ENCODE assay signal across 8 cellular contexts in the genomic region with DNA sequence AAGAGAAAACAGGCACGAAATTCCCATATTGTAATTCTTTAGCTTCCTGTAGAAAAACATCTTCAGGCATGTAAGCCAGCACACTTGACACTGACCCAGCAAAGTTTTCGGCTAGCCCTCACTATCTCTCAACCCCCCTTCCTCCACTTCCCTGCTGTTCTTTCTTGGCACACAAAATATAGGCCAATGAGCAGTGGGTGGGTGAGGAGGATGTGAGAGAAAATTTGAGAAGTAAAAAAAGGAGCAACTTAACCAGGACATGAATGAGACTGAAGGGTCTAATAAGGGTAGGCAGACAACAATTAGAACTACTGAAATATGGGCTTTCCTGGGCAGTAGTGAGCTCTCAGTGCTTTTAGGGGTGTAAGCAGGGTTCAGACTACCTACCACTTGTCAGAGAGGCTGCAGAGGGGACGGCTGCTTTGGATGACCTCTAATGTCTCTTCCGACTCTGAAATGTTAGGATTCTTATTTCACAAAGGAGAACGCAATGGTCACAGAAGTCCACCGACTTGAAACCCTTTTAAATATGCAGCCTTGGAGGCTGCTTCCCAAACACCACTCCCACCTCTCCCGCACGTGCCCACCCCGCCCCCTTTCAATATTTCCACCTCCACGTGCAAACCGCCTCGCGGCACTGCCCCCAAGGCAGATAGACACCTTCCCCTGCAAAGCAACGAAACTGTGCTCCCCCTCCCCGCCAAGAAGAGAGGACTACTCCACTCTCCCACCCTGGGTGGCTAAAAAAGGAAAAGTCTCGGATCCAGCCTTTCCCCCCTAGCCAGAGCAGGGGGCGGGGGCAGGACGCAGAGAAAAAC. TPM values are rescaled to one million over a fixed set of nuclear protein-coding genes. Genes with fewer than 3 reads are reported as not detected.
DNase-seq lines count a peak whose midpoint lies in the region; FAIRE-seq and TF ChIP-seq lines count a peak whose summit lies in the region.

No MANE protein-coding gene starts in this region.

- peaks cover 42% of the 10 kb centered on the region for H4K20me1 ChIP-seq in astrocyte (ENCODE audit: insufficient read depth, low read length)

- 1 to 4% (median 3%) methylated on average over 17 to 18 of the region's 18 CpGs for WGBS in spleen, 5 donors

- intact Hi-C loops in spleen (cut with DNase I; ENCODE audit: low total_unique reads): no loop called here

- peaks cover 93% of the 10 kb centered on the region for H3K79me2 ChIP-seq in astrocyte (ENCODE audit: insufficient read depth, low read length)

- H3K9ac ChIP-seq in astrocyte (ENCODE audit: low read length): peak overlapping the region; percentile 95

- H3K4me3 Mint-ChIP-seq in astrocyte (ENCODE audit: unreplicated experiment): peak overlapping the region; percentile 92

- peak overlapping the region; percentile 99 for H3K27ac ChIP-seq in astrocyte (ENCODE audit: low read depth, low read length)
- peak overlapping the region; percentile 94 to 99 (median 98) for H3K27ac ChIP-seq in spleen

- no peak overlapping the region for H2AFZ ChIP-seq in astrocyte (ENCODE audit: low read depth, low read length)

- DNase-seq in NCI-H146 (lab: John Stamatoyannopoulos, UW) (peak; percentile 24), NCI-H146 treated with DMSO at 0.1 percent for 48 hours (lab: John Stamatoyannopoulos, UW; ENCODE audit: unreplicated experiment) (no peak), MV-4-11 (lab: John Stamatoyannopoulos, UW) (peak; percentile 81), astrocyte (ENCODE audit: low read depth) (no peak), iPS-NIHi7 (ENCODE audit: extremely low spot score) (peak; percentile 27), spleen (peak; percentile 85), NCI-H1436 (lab: John Stamatoyannopoulos, UW) (no peak), NCI-H187 treated with DMSO at 0.1 percent for 48 hours (lab: John Stamatoyannopoulos, UW) (no peak)

- H3K4me2 ChIP-seq in astrocyte (ENCODE audit: low read length): peak overlapping the region; percentile 99

- H3K36me3 ChIP-seq in astrocyte (ENCODE audit: insufficient read depth, low read length) (no peaks in the 10 kb centered on the region), spleen (peaks cover 0 to 57% (median 17%) of the 10 kb centered on the region in 6 donors)

- no peaks in the 10 kb centered on the region for H3K9me3 Mint-ChIP-seq in astrocyte (ENCODE audit: unreplicated experiment)

- no peaks in the 10 kb centered on the region for H3K9me3 ChIP-seq in astrocyte (ENCODE audit: insufficient read depth, low read depth, low read length)
- H3K9me3 ChIP-seq in spleen: no peaks in the 10 kb centered on the region

- H3K27me3 ChIP-seq in astrocyte (ENCODE audit: insufficient read depth, low read length): no peaks in the 10 kb centered on the region
- H3K27me3 ChIP-seq in spleen (replicated peaks in 1 of 7): no peaks in the 10 kb centered on the region

- no peaks in the 10 kb centered on the region for H3K27me3 Mint-ChIP-seq in astrocyte (ENCODE audit: low read depth, unreplicated experiment)

- TF ChIP-seq POLR2A in spleen (IDR thresholded peaks at IDR 0.05): no peak

- peaks cover 20% of the 10 kb centered on the region for H3K4me1 ChIP-seq in astrocyte (ENCODE audit: insufficient read depth, low read length)
- peaks cover 34 to 89% (median 75%) of the 10 kb centered on the region in 6 donors for H3K4me1 ChIP-seq in spleen

- H3K27ac Mint-ChIP-seq in astrocyte (ENCODE audit: unreplicated experiment): peak overlapping the region; percentile 70

- no peak for FAIRE-seq in astrocyte (lab: Jason Lieb, UNC)

- TF ChIP-seq CTCF in astrocyte (IDR thresholded peaks at IDR 0.05; ENCODE audit: insufficient read depth, low read depth, low read length) (no peak), spleen (IDR thresholded peaks at IDR 0.05 in 8 of 11, conservative IDR thresholded peaks at IDR 0.05 in 3 of 11) (no peak)

- H3K36me3 Mint-ChIP-seq in astrocyte (ENCODE audit: low read depth, unreplicated experiment): no peaks in the 10 kb centered on the region

- H3K4me3 ChIP-seq in astrocyte (ENCODE audit: insufficient read depth, low read depth, low read length): peak overlapping the region; percentile 97
- H3K4me3 ChIP-seq in spleen: peak overlapping the region; percentile 75 to 100 (median 99)

- peaks cover 39% of the 10 kb centered on the region for H3K4me1 Mint-ChIP-seq in astrocyte (ENCODE audit: low read depth, unreplicated experiment)

RNA-seq across cellular contexts. Expression of a gene that starts 0.9 kb away (rescaled TPM):
- total RNA-seq in astrocyte (11.1 and 11.3 TPM in 2 replicates), spleen (10 to 100 TPM; 18.3 to 45.7 (median 27.5) TPM)
- 10 to 100 TPM in 2 of 3 donors, 1 to 10 TPM in 1; 9.6 to 10.4 (median 10.1) TPM for polyA plus RNA-seq in spleen

RNA-seq across cellular contexts. Expression of a gene that starts 1.4 kb away (rescaled TPM):
- total RNA-seq in astrocyte (26.2 and 35.0 TPM in 2 replicates), spleen (10 to 100 TPM; 33.9 to 45.6 (median 36.7) TPM)
- polyA plus RNA-seq in spleen: 10 to 100 TPM; 23.5 to 37.1 (median 31.8) TPM

Comparison
In these comparisons a context has a peak if more than half of its experiments do, and no peak if none do; other contexts are left out.
1. DNase-seq: peak in NCI-H146 (single experiment), MV-4-11 (single experiment), iPS-NIHi7 (single experiment) and spleen (single experiment); none in NCI-H146 treated with DMSO at 0.1 percent for 48 hours (single experiment), astrocyte (single experiment), NCI-H1436 (single experiment) and NCI-H187 treated with DMSO at 0.1 percent for 48 hours (single experiment).